ENCODE assay signal across 10 cellular contexts in the genomic region with DNA sequence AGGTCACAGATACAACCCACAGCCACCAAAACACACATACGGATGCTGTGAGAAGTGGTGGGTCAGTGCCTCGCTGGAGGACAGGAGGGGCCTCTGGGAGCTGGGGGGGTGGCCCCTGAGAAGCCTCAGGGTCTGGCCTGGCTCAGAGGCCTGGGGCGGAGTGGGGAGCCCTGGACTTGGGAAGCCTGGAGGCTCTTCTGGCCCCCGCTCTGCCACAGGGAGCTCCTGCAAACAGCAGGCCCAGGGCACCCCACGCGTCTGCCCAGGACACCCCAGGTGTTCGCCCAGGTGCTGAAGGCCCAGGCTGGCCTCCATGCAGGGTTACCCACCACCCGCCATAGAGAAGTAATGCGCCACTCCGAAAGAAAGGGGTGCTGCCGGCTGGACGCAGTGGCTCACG. TPM values are rescaled to one million over a fixed set of nuclear protein-coding genes. Genes with fewer than 3 reads are reported as not detected.
DNase-seq lines count a peak whose midpoint lies in the region; ATAC-seq, FAIRE-seq and TF ChIP-seq lines count a peak whose summit lies in the region.
"Had no signal": no experiment of that assay in that cellular context is flagged by ENCODE, and none has a peak within 500 bp of the region (broad histone marks: within the 10 kb centered on the region; RNA-seq: fewer than 3 reads in every experiment).

No MANE protein-coding gene starts in this region.

- H3K36me3 Mint-ChIP-seq in brain, result peaks cover 19% of the 10 kb centered on the region
- H3K36me3 Mint-ChIP-seq in naive thymus-derived CD8-positive, alpha-beta T cell, result peaks cover 0 to 11% (median 0%) of the 10 kb centered on the region in 3 donors

- DNase-seq in stimulated activated naive CD8-positive, alpha-beta T cell treated with anti-CD3 and anti-CD28 coated beads, Interleukin-15, amount 100 ng/mL, for 72 hours, result no peak
- no peak for DNase-seq in stimulated activated naive CD8-positive, alpha-beta T cell treated with anti-CD3 and anti-CD28 coated beads, Interleukin-15, Interleukin-2, amounts not matched to agents 100 U/mL and 50 U/mL, for 24 hours
- DNase-seq in naive thymus-derived CD8-positive, alpha-beta T cell, result no peak
- DNase-seq in GM12892 (ENCODE audit: insufficient read length), result no peak
- no peak for DNase-seq in NCI-H774 (lab: John Stamatoyannopoulos, UW)
- DNase-seq in NCI-H1105 treated with DMSO at 0.1 percent for 48 hours (lab: John Stamatoyannopoulos, UW), result no peak
- no peak for DNase-seq in RKO (ENCODE audit: low spot score)
- DNase-seq: activated T-cell treated with anti-CD3 and anti-CD28 coated beads for 4 hours, HCEC 1CT had no signal

- TF ChIP-seq POLR2A in GM12892 (IDR thresholded peaks at IDR 0.05; ENCODE audit: low read depth, low read length), result no peak

- ATAC-seq in stimulated activated naive CD8-positive, alpha-beta T cell treated with anti-CD3 and anti-CD28 coated beads, Interleukin-15, amount 100 ng/mL, for 72 hours, result no peak
- ATAC-seq in stimulated activated naive CD8-positive, alpha-beta T cell treated with anti-CD3 and anti-CD28 coated beads, Interleukin-15, Interleukin-2, amounts not matched to agents 100 U/mL and 50 U/mL, for 24 hours, result no peak
- no peak for ATAC-seq in naive thymus-derived CD8-positive, alpha-beta T cell

- H3K27me3 Mint-ChIP-seq in stimulated activated naive CD8-positive, alpha-beta T cell treated with anti-CD3 and anti-CD28 coated beads, Interleukin-15, amount 100 ng/mL, for 72 hours, result no peaks in the 10 kb centered on the region
- H3K27me3 Mint-ChIP-seq in brain, result peaks cover 3% of the 10 kb centered on the region
- H3K27me3 Mint-ChIP-seq in naive thymus-derived CD8-positive, alpha-beta T cell, result no peaks in the 10 kb centered on the region

- H3K27ac Mint-ChIP-seq in stimulated activated naive CD8-positive, alpha-beta T cell treated with anti-CD3 and anti-CD28 coated beads, Interleukin-15, amount 100 ng/mL, for 72 hours, result no peak overlapping the region
- H3K27ac Mint-ChIP-seq in brain, result peak overlapping the region in 3 of 5 experiments; percentile 41 to 71 (median 65)
- H3K27ac Mint-ChIP-seq in naive thymus-derived CD8-positive, alpha-beta T cell, result peak overlapping the region; percentile 47 to 95 (median 80)

- peak overlapping the region; percentile 70 to 87 for H3K4me3 Mint-ChIP-seq in stimulated activated naive CD8-positive, alpha-beta T cell treated with anti-CD3 and anti-CD28 coated beads, Interleukin-15, amount 100 ng/mL, for 72 hours
- H3K4me3 Mint-ChIP-seq in brain, result peak overlapping the region; percentile 39 to 76 (median 72)
- peak overlapping the region in 7 of 10 donors; percentile 24 to 77 (median 57) for H3K4me3 Mint-ChIP-seq in naive thymus-derived CD8-positive, alpha-beta T cell

- peaks cover 27% of the 10 kb centered on the region for H3K4me1 Mint-ChIP-seq in stimulated activated naive CD8-positive, alpha-beta T cell treated with anti-CD3 and anti-CD28 coated beads, Interleukin-15, amount 100 ng/mL, for 72 hours
- H3K4me1 Mint-ChIP-seq in brain, result peaks cover 47% of the 10 kb centered on the region
- H3K4me1 Mint-ChIP-seq in naive thymus-derived CD8-positive, alpha-beta T cell, result peaks cover 17 to 36% (median 28%) of the 10 kb centered on the region in 4 donors

- no peaks in the 10 kb centered on the region for H3K9me3 Mint-ChIP-seq in stimulated activated naive CD8-positive, alpha-beta T cell treated with anti-CD3 and anti-CD28 coated beads, Interleukin-15, amount 100 ng/mL, for 72 hours
- H3K9me3 Mint-ChIP-seq in brain, result peaks cover 0 to 5% (median 0%) of the 10 kb centered on the region in 5 experiments
- no peaks in the 10 kb centered on the region for H3K9me3 Mint-ChIP-seq in naive thymus-derived CD8-positive, alpha-beta T cell

- no peak for TF ChIP-seq CTCF in brain (conservative IDR thresholded peaks at IDR 0.05)

- no peak for FAIRE-seq in GM12892 (lab: Jason Lieb, UNC)

- POLR2A ChIA-PET in naive thymus-derived CD8-positive, alpha-beta T cell (lab: Charles Lee), result interaction anchor here (0.7 to 2.9 kb wide), 2 partner anchors 23 to 27 kb away, joined by 7 to 14 read pairs; a partner anchor contains a TSS

RNA-seq across cellular contexts. Expression of a gene that starts 25.9 kb away (rescaled TPM):
- polyA plus RNA-seq in brain (ENCODE audit: insufficient read depth, low read depth, low replicate concordance), result 109 TPM
- total RNA-seq in naive thymus-derived CD8-positive, alpha-beta T cell, result 10 to 100 TPM; 28.4 to 31.8 TPM
- 10 to 100 TPM; 29.6 to 58.4 (median 38.9) TPM for polyA plus RNA-seq in naive thymus-derived CD8-positive, alpha-beta T cell
- 30.6 TPM for polyA plus RNA-seq in GM12892 (2012; ENCODE audit: missing spikeins)

RNA-seq across cellular contexts. Expression of a gene that starts 26.4 kb away (rescaled TPM):
- 42.6 TPM for polyA plus RNA-seq in brain (ENCODE audit: insufficient read depth, low read depth, low replicate concordance)
- 100 to 1,000 TPM; 103 to 104 TPM for total RNA-seq in naive thymus-derived CD8-positive, alpha-beta T cell
- 10 to 100 TPM; 45.8 to 60.1 (median 46.5) TPM for polyA plus RNA-seq in naive thymus-derived CD8-positive, alpha-beta T cell
- 47.6 TPM for polyA plus RNA-seq in GM12892 (2012; ENCODE audit: missing spikeins)

RNA-seq across cellular contexts. Expression of a gene that starts 52.5 kb away (rescaled TPM):
- polyA plus RNA-seq in brain (ENCODE audit: insufficient read depth, low read depth, low replicate concordance), result 76.1 TPM
- total RNA-seq in naive thymus-derived CD8-positive, alpha-beta T cell, result not detected
- polyA plus RNA-seq in naive thymus-derived CD8-positive, alpha-beta T cell, result under 1 TPM in 1 of 3 donors, not detected in 2; 0.53 TPM
- 0.08 TPM for polyA plus RNA-seq in GM12892 (2012; ENCODE audit: missing spikeins)

Comparison
In these comparisons a context has a peak if more than half of its experiments do, and no peak if none do; other contexts are left out.
1. H3K27ac Mint-ChIP-seq: peak in brain (3 of 5) and naive thymus-derived CD8-positive, alpha-beta T cell (10 of 10); none in stimulated activated naive CD8-positive, alpha-beta T cell treated with anti-CD3 and anti-CD28 coated beads, Interleukin-15, amount 100 ng/mL, for 72 hours (0 of 2).
2. RNA of a gene that starts 52.5 kb away (polyA plus RNA-seq): 76.1 TPM in brain (single experiment); 0.53 TPM in naive thymus-derived CD8-positive, alpha-beta T cell; every median in the first group is over 10 times any median in the second.
3. Peak in every context shown above with its lines, with median percentiles within 50 percentile points of each other: H3K4me3 Mint-ChIP-seq.